8 cellular contexts compared by ENCODE assay signal in genomic region chr10:80196950-80197315, GRCh38. TPM values are rescaled to one million over a fixed set of nuclear protein-coding genes. Genes with fewer than 3 reads are reported as not detected.
A peak's percentile ranks its signal among the peaks of the same experiment; 100 is the strongest.
DNase-seq lines count a peak whose midpoint lies in the region; ATAC-seq and TF ChIP-seq lines count a peak whose summit lies in the region.

No MANE protein-coding gene starts in this region.

- peak overlapping the region; percentile 95 to 100 (median 98) for H3K27ac ChIP-seq in gastrocnemius medialis

- H3K36me3 ChIP-seq in gastrocnemius medialis: no peaks in the 10 kb centered on the region

- in situ Hi-C loops in gastrocnemius medialis (cut with MboI; ENCODE audit: low sequenced_read_pairs in 4 of 4): no loop called here

- H3K27me3 ChIP-seq in gastrocnemius medialis: no peaks in the 10 kb centered on the region

- H3K27me3 Mint-ChIP-seq in dendritic cell treated with granulocyte-macrophage colony-stimulating factor and Interleukin-4, amounts not matched to agents 40 ng/mL and 50 ng/mL, for 4 days: no peaks in the 10 kb centered on the region

- peak; percentile 10 for ATAC-seq in GM18909 (IDR thresholded peaks at IDR 0.05; ENCODE audit: poor library complexity, unreplicated experiment)
- ATAC-seq in HG02981 (IDR thresholded peaks at IDR 0.05; ENCODE audit: unreplicated experiment): peak; percentile 12
- ATAC-seq in gastrocnemius medialis: no peak

- DNase-seq in gastrocnemius medialis (no peak), T-helper 9 cell (no peak), DMS 273 (lab: John Stamatoyannopoulos, UW; ENCODE audit: unreplicated experiment) (no peak), amniotic stem cell (lab: John Stamatoyannopoulos, UW) (no peak)
- no peak for DNase-seq in stimulated activated CD4-positive, alpha-beta T cell treated with anti-CD3 and anti-CD28 coated beads, Interleukin-15, amount 100 ng/mL, for 24 hours

- H3K9me3 Mint-ChIP-seq in dendritic cell treated with granulocyte-macrophage colony-stimulating factor and Interleukin-4, amounts not matched to agents 40 ng/mL and 50 ng/mL, for 4 days: no peaks in the 10 kb centered on the region

- no peak for TF ChIP-seq POLR2A in gastrocnemius medialis (IDR thresholded peaks at IDR 0.05)

- peak overlapping the region in 3 of 4 donors; percentile 10 to 18 (median 17) for H3K4me3 ChIP-seq in gastrocnemius medialis

- peaks cover 86 to 91% of the 10 kb centered on the region in 2 donors for H3K4me1 ChIP-seq in gastrocnemius medialis

- peaks cover 93% of the 10 kb centered on the region for H3K4me1 Mint-ChIP-seq in dendritic cell treated with granulocyte-macrophage colony-stimulating factor and Interleukin-4, amounts not matched to agents 40 ng/mL and 50 ng/mL, for 4 days (ENCODE audit: low read depth)

- H3K27ac Mint-ChIP-seq in dendritic cell treated with granulocyte-macrophage colony-stimulating factor and Interleukin-4, amounts not matched to agents 40 ng/mL and 50 ng/mL, for 4 days: peak overlapping the region; percentile 98

- intact Hi-C loops in dendritic cell treated with granulocyte-macrophage colony-stimulating factor and Interleukin-4, amounts not matched to agents 40 ng/mL and 50 ng/mL, for 4 days (cut with micrococcal nuclease): no loop called here
- intact Hi-C loops in gastrocnemius medialis (cut with DNase I; ENCODE audit: low total_unique reads): no loop called here

- TF ChIP-seq CTCF in gastrocnemius medialis (IDR thresholded peaks at IDR 0.05 in 4 of 5, conservative IDR thresholded peaks at IDR 0.05 in 1 of 5): no peak

- H3K9me3 ChIP-seq in gastrocnemius medialis: no peaks in the 10 kb centered on the region

- H3K36me3 Mint-ChIP-seq in dendritic cell treated with granulocyte-macrophage colony-stimulating factor and Interleukin-4, amounts not matched to agents 40 ng/mL and 50 ng/mL, for 4 days (ENCODE audit: low read depth): peaks cover 61% of the 10 kb centered on the region

- H3K4me3 Mint-ChIP-seq in dendritic cell treated with granulocyte-macrophage colony-stimulating factor and Interleukin-4, amounts not matched to agents 40 ng/mL and 50 ng/mL, for 4 days: no peak overlapping the region

RNA-seq across cellular contexts. Expression of gene ANXA11, which starts 8.4 kb away (rescaled TPM):
- total RNA-seq in gastrocnemius medialis: 100 to 1,000 TPM; 142 to 202 (median 173) TPM

Comparison
In these comparisons a context has a peak if more than half of its experiments do, and no peak if none do; other contexts are left out.
1. ATAC-seq: peak in GM18909 (single experiment) and HG02981 (single experiment); none in gastrocnemius medialis (0 of 2).